ENCODE assay signal across 18 cellular contexts in genomic region chr2:199958014-199958413, GRCh38. TPM values are rescaled to one million over a fixed set of nuclear protein-coding genes. Genes with fewer than 3 reads are reported as not detected.
DNase-seq lines count a peak whose midpoint lies in the region; ATAC-seq, FAIRE-seq and TF ChIP-seq lines count a peak whose summit lies in the region.
"Had no signal": no experiment of that assay in that cellular context is flagged by ENCODE, and none has a peak within 500 bp of the region (broad histone marks: within the 10 kb centered on the region; RNA-seq: fewer than 3 reads in every experiment).

No MANE protein-coding gene starts in this region.

- peak overlapping the region; percentile 90 for H3K4me2 ChIP-seq in HepG2 (ENCODE audit: low read depth, low read length)

- H3K4me3 Mint-ChIP-seq in activated B cell treated with CpG ODN at 0.5 μM for 24 hours (peak overlapping the region; percentile 15), immature natural killer cell (peak overlapping the region in 4 of 5 donors; percentile 18 to 98 (median 40))
- no peak overlapping the region for H3K4me3 Mint-ChIP-seq in stimulated activated naive B cell treated with anti-CD40 and anti-IgM and Interleukin-4, amounts not matched to agents 10 μg/mL and 1 μg/mL and 100 μg/mL, for 72 hours

- H4K20me1 ChIP-seq in HepG2 (ENCODE audit: insufficient read depth, low read length), result peaks cover 9% of the 10 kb centered on the region

- POLR2A ChIA-PET in HepG2 (lab: Yijun Ruan, JAX) (no interaction called here), activated B cell treated with CpG ODN at 0.5 μM for 24 hours (lab: Charles Lee) (no interaction called here)

- TF ChIP-seq POLR2A in HepG2 (IDR thresholded peaks at IDR 0.05; ENCODE audit: insufficient read depth in 1 of 2, low read depth in 2 of 2, low read length in 2 of 2) (no peak), right lobe of liver (IDR thresholded peaks at IDR 0.05) (no peak)

- H3K4me1 Mint-ChIP-seq in activated B cell treated with CpG ODN at 0.5 μM for 24 hours (peaks cover 38% of the 10 kb centered on the region), immature natural killer cell (peaks cover 40 to 54% of the 10 kb centered on the region in 2 donors)
- H3K4me1 Mint-ChIP-seq in stimulated activated naive B cell treated with anti-CD40 and anti-IgM and Interleukin-4, amounts not matched to agents 10 μg/mL and 1 μg/mL and 100 μg/mL, for 72 hours, result peaks cover 16 to 43% of the 10 kb centered on the region in 2 donors

- H3K4me3 ChIP-seq in HepG2 (replicated peaks in 1 of 3; ENCODE audit: insufficient read depth in 1 of 3, low read depth in 2 of 3, low read length in 3 of 3) (peak overlapping the region in 1 of 3 experiments; percentile 94; a peak in 1 of 6 replicates), right lobe of liver (no peak overlapping the region), pancreas (no peak overlapping the region)
- H3K4me3 ChIP-seq: K562 had no signal

- H3K27me3 Mint-ChIP-seq in activated B cell treated with CpG ODN at 0.5 μM for 24 hours (no peaks in the 10 kb centered on the region), immature natural killer cell (ENCODE audit: low read depth in 3 of 3) (peaks cover 0 to 13% (median 4%) of the 10 kb centered on the region in 3 donors)
- H3K27me3 Mint-ChIP-seq in stimulated activated naive B cell treated with anti-CD40 and anti-IgM and Interleukin-4, amounts not matched to agents 10 μg/mL and 1 μg/mL and 100 μg/mL, for 72 hours, result no peaks in the 10 kb centered on the region

- DNase-seq in HepG2 (ENCODE audit: low spot score) (no peak), right lobe of liver (no peak), activated B cell treated with CpG ODN at 0.5 μM for 24 hours (no peak), immature natural killer cell (no peak), pancreas (no peak)
- no peak for DNase-seq in stimulated activated naive B cell treated with anti-CD40 and anti-IgM and Interleukin-4, amounts not matched to agents 10 μg/mL and 1 μg/mL and 100 μg/mL, for 72 hours
- no peak for DNase-seq in stimulated activated CD4-positive, alpha-beta T cell treated with anti-CD3 and anti-CD28 coated beads, Interleukin-4, amount 100 ng/mL, for 24 hours
- DNase-seq: activated CD4-positive, alpha-beta T cell treated with anti-CD3 and anti-CD28 coated beads for 4 hours; DMS 273 treated with DMSO at 0.1 percent for 48 hours; hippocampal formation; left cardiac atrium; NCI-H1092 treated with DMSO at 0.1 percent for 48 hours; RPMI8226 had no signal

- H3K27me3 ChIP-seq in HepG2 (ENCODE audit: control insufficient read depth in 1 of 2, insufficient read depth in 2 of 2, low read length in 2 of 2) (no peaks in the 10 kb centered on the region; a peak in 1 of 5 replicates), right lobe of liver (no peaks in the 10 kb centered on the region), pancreas (no peaks in the 10 kb centered on the region)

- no peak overlapping the region for H3K27ac ChIP-seq in HepG2 (ENCODE audit: extremely low read length, insufficient read depth, low read length)
- H3K27ac ChIP-seq in right lobe of liver, result no peak overlapping the region
- no peak overlapping the region for H3K27ac ChIP-seq in pancreas
- H3K27ac ChIP-seq: HL-60 had no signal

- TF ChIP-seq CTCF in HepG2 (CRISPR knock-in tag; IDR thresholded peaks at IDR 0.05) (no peak), right lobe of liver (IDR thresholded peaks at IDR 0.05) (no peak), activated B cell treated with CpG ODN at 0.5 μM for 24 hours (IDR thresholded peaks at IDR 0.05) (no peak), pancreas (IDR thresholded peaks at IDR 0.05) (no peak)

- TF ChIP-seq EP300 in HepG2 (IDR thresholded peaks at IDR 0.05; ENCODE audit: low read depth in 2 of 2, low read length in 2 of 2) (no peak), HepG2 (CRISPR knock-in tag; IDR thresholded peaks at IDR 0.05; ENCODE audit: borderline replicate concordance) (no peak)

- intact Hi-C loops in HepG2 (cut with micrococcal nuclease; ENCODE audit: unreplicated experiment), result no loop called here
- intact Hi-C loops in right lobe of liver (cut with DNase I), result no loop called here
- intact Hi-C loops in activated B cell treated with CpG ODN at 0.5 μM for 24 hours (cut with micrococcal nuclease), result loop anchor here (5.0 to 10.0 kb wide), 3 partner anchors 857 to 1117 kb away; partner anchors contain the start of genes BZW1, HYCC2, NDUFB3 and NIF3L1
- intact Hi-C loops in pancreas (cut with DNase I), result no loop called here

- ATAC-seq in HepG2 (no peak), right lobe of liver (no peak), activated B cell treated with CpG ODN at 0.5 μM for 24 hours (ENCODE audit: low read depth) (no peak), HG03135 (IDR thresholded peaks at IDR 0.05; ENCODE audit: unreplicated experiment) (no peak), pancreas (no peak)
- ATAC-seq in stimulated activated naive B cell treated with anti-CD40 and anti-IgM and Interleukin-4, amounts not matched to agents 10 μg/mL and 1 μg/mL and 100 μg/mL, for 72 hours (replicated peaks), result no peak
- ATAC-seq: K562, left cardiac atrium had no signal

- H3K4me1 ChIP-seq in HepG2 (ENCODE audit: insufficient read depth, low read length) (peaks cover 38% of the 10 kb centered on the region), right lobe of liver (peaks cover 0 to 23% (median 7%) of the 10 kb centered on the region in 4 donors), pancreas (peaks cover 14 to 26% (median 15%) of the 10 kb centered on the region in 3 donors)

- TF ChIP-seq RAD21 in HepG2 (CRISPR knock-in tag; IDR thresholded peaks at IDR 0.05), result no peak

- no peaks in the 10 kb centered on the region for H3K9me3 Mint-ChIP-seq in activated B cell treated with CpG ODN at 0.5 μM for 24 hours
- H3K9me3 Mint-ChIP-seq in immature natural killer cell, result no peaks in the 10 kb centered on the region
- no peaks in the 10 kb centered on the region for H3K9me3 Mint-ChIP-seq in stimulated activated naive B cell treated with anti-CD40 and anti-IgM and Interleukin-4, amounts not matched to agents 10 μg/mL and 1 μg/mL and 100 μg/mL, for 72 hours

- H3K36me3 Mint-ChIP-seq in activated B cell treated with CpG ODN at 0.5 μM for 24 hours (ENCODE audit: low read depth) (peaks cover 57% of the 10 kb centered on the region), immature natural killer cell (peaks cover 5 to 24% (median 14%) of the 10 kb centered on the region in 3 donors)
- peaks cover 16 to 27% of the 10 kb centered on the region in 2 donors for H3K36me3 Mint-ChIP-seq in stimulated activated naive B cell treated with anti-CD40 and anti-IgM and Interleukin-4, amounts not matched to agents 10 μg/mL and 1 μg/mL and 100 μg/mL, for 72 hours

- in situ Hi-C loops in HepG2 (cut with HindIII; ENCODE audit: extremely low pct_ligation_motif_present, low pct_unique_long_range_greater_than_20kb), result loop anchor here (25.0 kb wide), 1 partner anchor 854 kb away; the partner anchor contains the start of gene BZW1

- no TSS peak for BruUV-seq in HepG2 (replicated peaks; lab: Mats Ljungman, UMichigan)

- no peak overlapping the region for H2AFZ ChIP-seq in HepG2 (ENCODE audit: low read length)

- H3K27ac Mint-ChIP-seq in activated B cell treated with CpG ODN at 0.5 μM for 24 hours, result no peak overlapping the region
- peak overlapping the region in 1 of 6 donors; percentile 29 for H3K27ac Mint-ChIP-seq in immature natural killer cell
- H3K27ac Mint-ChIP-seq in stimulated activated naive B cell treated with anti-CD40 and anti-IgM and Interleukin-4, amounts not matched to agents 10 μg/mL and 1 μg/mL and 100 μg/mL, for 72 hours, result peak overlapping the region; percentile 5

- FAIRE-seq in HepG2 (lab: Jason Lieb, UNC) (no peak), pancreas (lab: Jason Lieb, UNC) (no peak)
- FAIRE-seq: bronchial epithelial cell, GM18507, K562 had no signal

- 96% methylated on average over 4 of the region's 4 CpGs for WGBS in HepG2 (ENCODE audit: low lambda C conversion rate)
- WGBS in right lobe of liver (ENCODE audit: insufficient coverage, low coverage, low lambda C conversion rate, missing lambda C conversion rate), result 91% methylated on average over 4 of the region's 4 CpGs
- WGBS in pancreas, 2 donors, result 86 to 95% methylated on average over 4 of the region's 4 CpGs

- H3K36me3 ChIP-seq in HepG2 (replicated peaks in 1 of 2; ENCODE audit: control insufficient read depth in 1 of 2, insufficient read depth in 2 of 2, low read length in 2 of 2), result peaks cover 7 to 52% of the 10 kb centered on the region in 2 experiments; a peak in 4 of 5 replicates
- peaks cover 5 to 41% (median 13%) of the 10 kb centered on the region in 4 donors for H3K36me3 ChIP-seq in right lobe of liver
- peaks cover 0 to 24% (median 8%) of the 10 kb centered on the region in 3 donors for H3K36me3 ChIP-seq in pancreas

- H3K9me3 ChIP-seq in HepG2 (ENCODE audit: low read length) (no peaks in the 10 kb centered on the region), right lobe of liver (no peaks in the 10 kb centered on the region), pancreas (no peaks in the 10 kb centered on the region)

- CTCF ChIA-PET in HepG2 (lab: Yijun Ruan, JAX; ENCODE audit: low intra/inter-chr PET ratio, low total read pairs) (no interaction called here), activated B cell treated with CpG ODN at 0.5 μM for 24 hours (lab: Charles Lee) (no interaction called here)

- peaks cover 55% of the 10 kb centered on the region for H3K79me2 ChIP-seq in HepG2 (ENCODE audit: insufficient read depth, low read length)

- H3K9ac ChIP-seq in HepG2 (ENCODE audit: insufficient read depth, low read depth, low read length), result no peak overlapping the region

RNA-seq across cellular contexts. Expression of gene MAIP1, which starts 2.6 kb away (rescaled TPM):
- total RNA-seq in HepG2 (2016; rRNA removed; fragmentation: Illumina TruSeq; extraction: Trizol) (72.9 and 90.9 TPM in 2 replicates), right lobe of liver (10 to 100 TPM; 23.4 to 39.7 (median 30.7) TPM), activated B cell treated with CpG ODN at 0.5 μM for 24 hours (20.2 and 20.7 TPM in 2 replicates), pancreas (1 to 10 TPM; 3.6 to 8.8 (median 6.4) TPM)
- total RNA-seq in HepG2 (2016; cell fraction: cytosol; rRNA removed; fragmentation: Illumina TruSeq; extraction: Trizol; ENCODE audit: low read depth), result 25.5 and 35.2 TPM in 2 replicates
- total RNA-seq in HepG2 (2016; cell fraction: insoluble cytoplasmic fraction; rRNA removed; fragmentation: Illumina TruSeq; extraction: Trizol), result 69.4 and 92.2 TPM in 2 replicates
- total RNA-seq in HepG2 (2016; cell fraction: membrane; rRNA removed; fragmentation: Illumina TruSeq; extraction: Trizol), result 30.3 and 34.9 TPM in 2 replicates
- total RNA-seq in HepG2 (2016; cell fraction: nucleus; rRNA removed; fragmentation: Illumina TruSeq; extraction: Trizol), result 42.6 and 48.2 TPM in 2 replicates
- polyA plus RNA-seq in HepG2 (2011; rRNA removed) (21.7 and 22.3 TPM in 2 replicates), immature natural killer cell (10 to 100 TPM in 2 of 3 donors, 1 to 10 TPM in 1; 9.1 to 20.5 (median 12.6) TPM), pancreas (1 to 10 TPM; 3.7 to 8.4 TPM)
- polyA plus RNA-seq in HepG2 (2011; cell fraction: cytosol; rRNA removed), result 15.8 and 20.9 TPM in 2 replicates
- 11.6 and 12.2 TPM in 2 replicates for polyA plus RNA-seq in HepG2 (2011; cell fraction: nucleus; rRNA removed)
- 28.4 and 34.4 TPM in 2 replicates for polyA plus RNA-seq in HepG2 (2012)
- polyA plus RNA-seq in HepG2 (2016; cell fraction: cytosol; fragmentation: Illumina TruSeq; extraction: Trizol; ENCODE audit: low read depth), result 20.6 and 23.8 TPM in 2 replicates
- 91.3 and 92.9 TPM in 2 replicates for polyA plus RNA-seq in HepG2 (2016; cell fraction: insoluble cytoplasmic fraction; fragmentation: Illumina TruSeq; extraction: Trizol; ENCODE audit: low read depth)
- polyA plus RNA-seq in HepG2 (2016; cell fraction: membrane; fragmentation: Illumina TruSeq; extraction: Trizol; ENCODE audit: low read depth), result 26.4 TPM in 2 replicates
- 43.8 and 45.2 TPM in 2 replicates for polyA plus RNA-seq in HepG2 (2016; cell fraction: nucleus; fragmentation: Illumina TruSeq; extraction: Trizol; ENCODE audit: insufficient read depth, low read depth)
- polyA minus RNA-seq in HepG2 (2011; rRNA and poly(A)+ RNA removed; ENCODE audit: low replicate concordance), result 13.0 and 31.5 TPM in 2 replicates
- 23.0 and 28.8 TPM in 2 replicates for polyA minus RNA-seq in HepG2 (2011; cell fraction: cytosol; rRNA and poly(A)+ RNA removed)
- 37.3 and 46.0 TPM in 2 replicates for polyA minus RNA-seq in HepG2 (2011; cell fraction: nucleus; rRNA and poly(A)+ RNA removed)

RNA-seq across cellular contexts. Expression of gene TYW5, which starts 2.7 kb away (rescaled TPM):
- total RNA-seq in HepG2 (2016; rRNA removed; fragmentation: Illumina TruSeq; extraction: Trizol) (14.6 and 14.8 TPM in 2 replicates), right lobe of liver (1 to 10 TPM; 4.1 to 6.4 (median 4.8) TPM), activated B cell treated with CpG ODN at 0.5 μM for 24 hours (10.5 and 12.5 TPM in 2 replicates), pancreas (1 to 10 TPM; 2.0 to 4.9 (median 2.5) TPM)
- total RNA-seq in HepG2 (2016; cell fraction: cytosol; rRNA removed; fragmentation: Illumina TruSeq; extraction: Trizol; ENCODE audit: low read depth), result 4.4 and 5.2 TPM in 2 replicates
- 14.9 and 15.5 TPM in 2 replicates for total RNA-seq in HepG2 (2016; cell fraction: insoluble cytoplasmic fraction; rRNA removed; fragmentation: Illumina TruSeq; extraction: Trizol)
- total RNA-seq in HepG2 (2016; cell fraction: membrane; rRNA removed; fragmentation: Illumina TruSeq; extraction: Trizol), result 7.5 and 7.6 TPM in 2 replicates
- total RNA-seq in HepG2 (2016; cell fraction: nucleus; rRNA removed; fragmentation: Illumina TruSeq; extraction: Trizol), result 26.3 and 29.2 TPM in 2 replicates
- polyA plus RNA-seq in HepG2 (2011; rRNA removed) (6.3 and 8.3 TPM in 2 replicates), immature natural killer cell (1 to 10 TPM; 1.3 to 4.3 (median 2.5) TPM), pancreas (1 to 10 TPM; 2.2 to 3.0 TPM)
- polyA plus RNA-seq in HepG2 (2011; cell fraction: cytosol; rRNA removed), result 2.2 and 3.6 TPM in 2 replicates
- polyA plus RNA-seq in HepG2 (2011; cell fraction: nucleus; rRNA removed), result 8.5 and 12.4 TPM in 2 replicates
- polyA plus RNA-seq in HepG2 (2012), result 7.4 and 8.7 TPM in 2 replicates
- polyA plus RNA-seq in HepG2 (2016; cell fraction: cytosol; fragmentation: Illumina TruSeq; extraction: Trizol; ENCODE audit: low read depth), result 2.6 and 3.2 TPM in 2 replicates
- polyA plus RNA-seq in HepG2 (2016; cell fraction: insoluble cytoplasmic fraction; fragmentation: Illumina TruSeq; extraction: Trizol; ENCODE audit: low read depth), result 11.6 and 12.8 TPM in 2 replicates
- polyA plus RNA-seq in HepG2 (2016; cell fraction: membrane; fragmentation: Illumina TruSeq; extraction: Trizol; ENCODE audit: low read depth), result 5.4 and 5.6 TPM in 2 replicates
- 25.9 and 28.2 TPM in 2 replicates for polyA plus RNA-seq in HepG2 (2016; cell fraction: nucleus; fragmentation: Illumina TruSeq; extraction: Trizol; ENCODE audit: insufficient read depth, low read depth)
- 3.6 and 5.3 TPM in 2 replicates for polyA minus RNA-seq in HepG2 (2011; rRNA and poly(A)+ RNA removed; ENCODE audit: low replicate concordance)
- 3.2 and 4.1 TPM in 2 replicates for polyA minus RNA-seq in HepG2 (2011; cell fraction: cytosol; rRNA and poly(A)+ RNA removed)
- polyA minus RNA-seq in HepG2 (2011; cell fraction: nucleus; rRNA and poly(A)+ RNA removed), result 45.4 and 49.6 TPM in 2 replicates

RNA-seq across cellular contexts. Expression of gene C2orf69, which starts 46.9 kb away (rescaled TPM):
- total RNA-seq in HepG2 (2016; rRNA removed; fragmentation: Illumina TruSeq; extraction: Trizol) (19.3 and 24.2 TPM in 2 replicates), right lobe of liver (1 to 10 TPM; 5.8 to 7.9 (median 6.9) TPM), activated B cell treated with CpG ODN at 0.5 μM for 24 hours (12.1 and 12.6 TPM in 2 replicates), pancreas (1 to 10 TPM; 6.2 to 8.3 (median 7.6) TPM)
- total RNA-seq in HepG2 (2016; cell fraction: cytosol; rRNA removed; fragmentation: Illumina TruSeq; extraction: Trizol; ENCODE audit: low read depth), result 4.9 and 5.3 TPM in 2 replicates
- 19.4 and 23.1 TPM in 2 replicates for total RNA-seq in HepG2 (2016; cell fraction: insoluble cytoplasmic fraction; rRNA removed; fragmentation: Illumina TruSeq; extraction: Trizol)
- total RNA-seq in HepG2 (2016; cell fraction: membrane; rRNA removed; fragmentation: Illumina TruSeq; extraction: Trizol), result 22.5 and 26.7 TPM in 2 replicates
- 13.2 and 15.3 TPM in 2 replicates for total RNA-seq in HepG2 (2016; cell fraction: nucleus; rRNA removed; fragmentation: Illumina TruSeq; extraction: Trizol)
- polyA plus RNA-seq in HepG2 (2011; rRNA removed) (3.5 and 4.8 TPM in 2 replicates), immature natural killer cell (1 to 10 TPM; 3.8 to 7.6 (median 4.8) TPM), pancreas (1 to 10 TPM; 3.5 to 4.9 TPM)
- polyA plus RNA-seq in HepG2 (2011; cell fraction: cytosol; rRNA removed), result 2.3 and 2.4 TPM in 2 replicates
- 1.9 and 3.0 TPM in 2 replicates for polyA plus RNA-seq in HepG2 (2011; cell fraction: nucleus; rRNA removed)
- 11.0 and 12.1 TPM in 2 replicates for polyA plus RNA-seq in HepG2 (2012)
- polyA plus RNA-seq in HepG2 (2016; cell fraction: cytosol; fragmentation: Illumina TruSeq; extraction: Trizol; ENCODE audit: low read depth), result 4.6 and 4.7 TPM in 2 replicates
- polyA plus RNA-seq in HepG2 (2016; cell fraction: insoluble cytoplasmic fraction; fragmentation: Illumina TruSeq; extraction: Trizol; ENCODE audit: low read depth), result 23.9 and 24.0 TPM in 2 replicates
- 13.9 and 16.3 TPM in 2 replicates for polyA plus RNA-seq in HepG2 (2016; cell fraction: membrane; fragmentation: Illumina TruSeq; extraction: Trizol; ENCODE audit: low read depth)
- polyA plus RNA-seq in HepG2 (2016; cell fraction: nucleus; fragmentation: Illumina TruSeq; extraction: Trizol; ENCODE audit: insufficient read depth, low read depth), result 15.4 and 18.7 TPM in 2 replicates
- polyA minus RNA-seq in HepG2 (2011; rRNA and poly(A)+ RNA removed; ENCODE audit: low replicate concordance), result 1.9 and 5.7 TPM in 2 replicates
- polyA minus RNA-seq in HepG2 (2011; cell fraction: cytosol; rRNA and poly(A)+ RNA removed), result 7.8 and 7.9 TPM in 2 replicates
- 8.2 and 9.7 TPM in 2 replicates for polyA minus RNA-seq in HepG2 (2011; cell fraction: nucleus; rRNA and poly(A)+ RNA removed)

Comparison
In these comparisons a context has a peak if more than half of its experiments do, and no peak if none do; other contexts are left out.
1. H3K4me3 Mint-ChIP-seq: peak in activated B cell treated with CpG ODN at 0.5 μM for 24 hours (single experiment) and immature natural killer cell (4 of 5); none in stimulated activated naive B cell treated with anti-CD40 and anti-IgM and Interleukin-4, amounts not matched to agents 10 μg/mL and 1 μg/mL and 100 μg/mL, for 72 hours (0 of 2).